ENCODE assay signal across 8 cellular contexts in the genomic region with DNA sequence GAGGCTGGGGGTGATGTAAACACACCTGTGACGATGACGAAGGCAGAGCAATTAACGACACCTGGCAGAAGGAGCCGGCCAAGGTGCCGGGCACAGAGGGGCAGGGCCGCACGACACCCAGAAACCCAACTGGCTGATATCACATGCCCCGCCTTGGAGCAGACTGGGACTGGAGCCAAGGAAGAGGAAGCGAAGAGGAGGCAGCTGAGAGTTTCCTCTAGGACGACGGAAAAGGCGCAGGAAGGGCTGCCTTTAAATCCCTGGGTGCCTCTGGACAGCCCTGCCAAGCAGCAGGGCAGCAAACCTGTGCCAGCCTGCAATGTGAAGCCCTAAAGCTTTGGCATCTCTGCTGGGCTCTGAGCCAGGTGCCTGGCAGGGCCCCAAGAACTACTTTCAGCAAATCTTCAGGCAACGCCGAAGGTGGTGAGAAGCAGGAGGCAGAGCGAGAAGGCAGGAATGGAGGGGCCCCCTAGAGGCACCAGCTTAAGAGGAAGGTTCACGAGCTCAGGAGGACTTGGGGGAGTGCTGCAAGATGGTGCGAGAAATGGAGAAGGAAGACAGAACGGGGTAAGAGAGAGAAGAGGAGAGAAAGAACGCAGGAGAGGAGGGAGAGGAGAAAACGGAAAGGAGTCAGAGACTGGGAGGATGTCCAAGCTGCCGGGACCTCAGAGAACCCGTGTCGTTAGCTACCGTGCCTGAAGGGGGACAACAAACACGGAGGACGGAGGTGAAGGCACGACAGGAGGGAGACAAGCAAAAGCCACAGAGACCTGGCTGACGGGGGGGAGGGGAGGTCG. TPM values are rescaled to one million over a fixed set of nuclear protein-coding genes. Genes with fewer than 3 reads are reported as not detected.
DNase-seq lines count a peak whose midpoint lies in the region; ATAC-seq, FAIRE-seq and TF ChIP-seq lines count a peak whose summit lies in the region.

No MANE protein-coding gene starts in this region.

- peaks cover 31% of the 10 kb centered on the region for H3K36me3 Mint-ChIP-seq in astrocyte (ENCODE audit: low read depth, unreplicated experiment)

- peaks cover 25% of the 10 kb centered on the region for H3K27me3 Mint-ChIP-seq in astrocyte (ENCODE audit: low read depth, unreplicated experiment)

- TF ChIP-seq RAD21 in A549 (conservative IDR thresholded peaks at IDR 0.05 in 1 of 2, IDR thresholded peaks at IDR 0.05 in 1 of 2), result 0 out of 5 replicates have a peak, but pooled peaks of 1 of the 2 experiments have one; percentile 5
- TF ChIP-seq RAD21 in IMR-90 (IDR thresholded peaks at IDR 0.05; ENCODE audit: low read length), result no peak

- no peak overlapping the region for H2BK20ac ChIP-seq in IMR-90 (ENCODE audit: low read depth, low read length)

- H3K4me3 ChIP-seq in A549, result no peak overlapping the region
- no peak overlapping the region for H3K4me3 ChIP-seq in IMR-90 (ENCODE audit: insufficient read depth, low read depth, low read length)
- peak overlapping the region; percentile 40; the same call in 1 of the 2 replicates for H3K4me3 ChIP-seq in PC-9
- peak overlapping the region; percentile 31 for H3K4me3 ChIP-seq in astrocyte (ENCODE audit: insufficient read depth, low read depth, low read length)
- peak overlapping the region; percentile 61 for H3K4me3 ChIP-seq in left ventricle myocardium inferior
- H3K4me3 ChIP-seq in retinal pigment epithelial cell (ENCODE audit: low read length), result peak overlapping the region; percentile 32

- H2AK5ac ChIP-seq in IMR-90 (ENCODE audit: low read depth, low read length), result peak overlapping the region; percentile 33; the same call in 1 of the 2 replicates

- no peak overlapping the region for H4K91ac ChIP-seq in IMR-90 (ENCODE audit: insufficient read depth, low read depth, low read length)

- intact Hi-C loops in IMR-90 (cut with micrococcal nuclease), result no loop called here
- intact Hi-C loops in PC-9 (cut with micrococcal nuclease; ENCODE audit: unreplicated experiment), result loop anchor here (5.0 to 10.0 kb wide), 3 partner anchors 32 to 745 kb away; a partner anchor contains a TSS
- intact Hi-C loops in left ventricle myocardium inferior (cut with micrococcal nuclease), result loop anchor here (5.0 kb wide), 1 partner anchor 42 kb away; no protein-coding TSS in a partner anchor

- POLR2A ChIA-PET in A549 (lab: Yijun Ruan, JAX) (interaction anchor here (1.2 kb wide), 3 partner anchors 44 to 119 kb away, joined by 5 to 8 read pairs (median 6); no protein-coding TSS in a partner anchor), IMR-90 (lab: Charles Lee; ENCODE audit: unreplicated experiment) (no interaction called here), PC-9 (lab: Charles Lee; ENCODE audit: unreplicated experiment) (interaction anchor here (0.5 to 1.1 kb wide), 8 partner anchors 34 to 96 kb away, joined by 3 to 10 read pairs (median 3); a partner anchor contains a TSS)

- peak overlapping the region in 1 of 2 experiments; percentile 10; a peak in 1 of 4 replicates for H4K8ac ChIP-seq in IMR-90 (ENCODE audit: low read depth in 2 of 2, low read length in 2 of 2)

- no peak for TF ChIP-seq EP300 in A549 (IDR thresholded peaks at IDR 0.05)

- H3K9me1 ChIP-seq in IMR-90 (ENCODE audit: insufficient read depth, low read length), result peaks cover 7% of the 10 kb centered on the region; the same call in 1 of the 2 replicates

- H3K4me1 ChIP-seq in A549 (peaks cover 42% of the 10 kb centered on the region), IMR-90 (ENCODE audit: control insufficient read depth, insufficient read depth, low read length) (peaks cover 12% of the 10 kb centered on the region), PC-9 (replicated peaks; ENCODE audit: insufficient read depth) (peaks cover 51% of the 10 kb centered on the region), astrocyte (ENCODE audit: insufficient read depth, low read length) (peaks cover 25% of the 10 kb centered on the region), left ventricle myocardium inferior (peaks cover 82% of the 10 kb centered on the region)

- BruUV-seq in IMR-90 (replicated peaks; lab: Mats Ljungman, UMichigan) (no TSS peak), PC-9 (replicated peaks; lab: Mats Ljungman, UMichigan) (no TSS peak)

- H3K4me1 Mint-ChIP-seq in astrocyte (ENCODE audit: low read depth, unreplicated experiment), result peaks cover 7% of the 10 kb centered on the region

- H3K36me3 ChIP-seq in IMR-90 (ENCODE audit: control insufficient read depth, insufficient read depth, low read length) (peaks cover 76% of the 10 kb centered on the region), PC-9 (ENCODE audit: low read depth) (no peaks in the 10 kb centered on the region), astrocyte (ENCODE audit: insufficient read depth, low read length) (peaks cover 5% of the 10 kb centered on the region), left ventricle myocardium inferior (no peaks in the 10 kb centered on the region)

- peaks cover 23% of the 10 kb centered on the region for H3F3A ChIP-seq in PC-9 (ENCODE audit: insufficient read depth, low read depth)

- no peak overlapping the region for H3K14ac ChIP-seq in IMR-90 (replicated peaks; ENCODE audit: low read depth, low read length)

- H4K5ac ChIP-seq in IMR-90 (ENCODE audit: low read depth, low read length), result no peak overlapping the region

- H3K79me1 ChIP-seq in IMR-90 (ENCODE audit: low read depth in 1 of 2, low read length in 2 of 2), result peaks cover 0 to 3% of the 10 kb centered on the region in 2 experiments; a peak in 1 of 4 replicates

- WGBS in A549 (ENCODE audit: missing lambda C conversion rate), result 41% methylated on average over 27 of the region's 29 CpGs
- WGBS in IMR-90 (ENCODE audit: extremely low coverage in 2 of 2, insufficient read length in 1 of 2), 2 experiments, result 53% methylated on average over 25 of the region's 29 CpGs; no CpG with 5 or more reads in 1 of the 2 experiments

- H2AK9ac ChIP-seq in IMR-90 (replicated peaks; ENCODE audit: low read depth, low read length, poor library complexity), result peak overlapping the region; percentile 75

- no peak overlapping the region; the same call in 1 of the 2 replicates for H2BK120ac ChIP-seq in IMR-90 (ENCODE audit: low read depth, low read length)

- H3K56ac ChIP-seq in IMR-90 (ENCODE audit: extremely low read depth, insufficient read depth, low read length), result no peak overlapping the region

- TF ChIP-seq CTCF in A549 (IDR thresholded peaks at IDR 0.05) (no peak; the same call in 2 of the 3 replicates), IMR-90 (conservative IDR thresholded peaks at IDR 0.05; ENCODE audit: low read depth, low read length) (no peak), PC-9 (conservative IDR thresholded peaks at IDR 0.05) (peak; percentile 58; the same call in 1 of the 2 replicates), astrocyte (IDR thresholded peaks at IDR 0.05; ENCODE audit: insufficient read depth, low read depth, low read length) (peak; percentile 22), left ventricle myocardium inferior (IDR thresholded peaks at IDR 0.05; ENCODE audit: borderline replicate concordance) (peak; percentile 35), retinal pigment epithelial cell (conservative IDR thresholded peaks at IDR 0.05; ENCODE audit: low read depth, low read length) (peak; percentile 57)

- no peak overlapping the region for H3K18ac ChIP-seq in IMR-90 (ENCODE audit: low read depth, low read length)

- dilution Hi-C loops in IMR-90 (cut with HindIII; ENCODE audit: low sequenced_read_pairs, unreplicated experiment), result no loop called here

- H3K27me3 ChIP-seq in IMR-90 (ENCODE audit: control insufficient read depth, insufficient read depth, low read length) (no peaks in the 10 kb centered on the region), PC-9 (ENCODE audit: insufficient read depth, low read depth) (no peaks in the 10 kb centered on the region), astrocyte (ENCODE audit: insufficient read depth, low read length) (no peaks in the 10 kb centered on the region), left ventricle myocardium inferior (ENCODE audit: low read depth) (no peaks in the 10 kb centered on the region)

- no peak overlapping the region for H3K23ac ChIP-seq in IMR-90 (ENCODE audit: low read depth, low read length)

- ATAC-seq in A549, result peak; percentile 20 to 58; a peak in 3 of 6 replicates
- no peak for ATAC-seq in IMR-90 (ENCODE audit: low read depth)
- ATAC-seq in GM19328 (IDR thresholded peaks at IDR 0.05; ENCODE audit: unreplicated experiment), result no peak

- peak; percentile 22 to 40 for DNase-seq in A549 (ENCODE audit: low read depth in 1 of 2, low spot score in 1 of 2)
- DNase-seq in IMR-90, result peak; percentile 20
- DNase-seq in PC-9, result peak; percentile 88 to 96
- DNase-seq in astrocyte (ENCODE audit: low read depth), result peak; percentile 49
- peak; percentile 83 for DNase-seq in left ventricle myocardium inferior
- peak; percentile 68 for DNase-seq in retinal pigment epithelial cell (ENCODE audit: low read depth)
- DNase-seq in activated CD4-positive, CD25-positive, alpha-beta regulatory T cell treated with anti-CD3 and anti-CD28 coated beads, Interleukin-2, amount 50 U/mL, for 72 hours, result no peak

- H3K4me3 Mint-ChIP-seq in astrocyte (ENCODE audit: unreplicated experiment), result no peak overlapping the region

- CTCF ChIA-PET in A549 (lab: Yijun Ruan, JAX) (interaction anchor here (0.6 to 2.8 kb wide), 12 partner anchors 9 to 109 kb away, joined by 3 to 17 read pairs (median 4); no protein-coding TSS in a partner anchor), IMR-90 (lab: Yijun Ruan, JAX) (interaction anchor here (0.8 kb wide), 1 partner anchor 119 kb away, joined by 3 read pairs; no protein-coding TSS in a partner anchor), PC-9 (lab: Charles Lee) (interaction anchor here (0.6 to 1.2 kb wide), 6 partner anchors 25 to 94 kb away, joined by 3 to 8 read pairs (median 4); a partner anchor contains a TSS)

- H3K9me2 ChIP-seq in PC-9 (ENCODE audit: insufficient read depth), result no peaks in the 10 kb centered on the region

- H3K79me2 ChIP-seq in PC-9 (ENCODE audit: low read depth) (no peaks in the 10 kb centered on the region), astrocyte (ENCODE audit: insufficient read depth, low read length) (no peaks in the 10 kb centered on the region)

- H3K9ac ChIP-seq in IMR-90 (ENCODE audit: low read depth, low read length) (no peak overlapping the region), astrocyte (ENCODE audit: low read length) (peak overlapping the region; percentile 41)

- H4K20me1 ChIP-seq in IMR-90 (ENCODE audit: insufficient read depth, low read length) (no peaks in the 10 kb centered on the region), PC-9 (ENCODE audit: insufficient read depth) (no peaks in the 10 kb centered on the region), astrocyte (ENCODE audit: insufficient read depth, low read length) (peaks cover 3% of the 10 kb centered on the region)

- no peak for FAIRE-seq in A549 (lab: Jason Lieb, UNC)
- no peak for FAIRE-seq in astrocyte (lab: Jason Lieb, UNC)

- H2BK15ac ChIP-seq in IMR-90 (ENCODE audit: low read depth, low read length), result no peak overlapping the region

- no peak overlapping the region; the same call in 1 of the 2 replicates for H3K4ac ChIP-seq in IMR-90 (ENCODE audit: low read depth, low read length)

- H2BK5ac ChIP-seq in IMR-90 (ENCODE audit: low read depth, low read length, poor library complexity, severe bottlenecking), result no peak overlapping the region

- no peaks in the 10 kb centered on the region for H3K9me3 ChIP-seq in A549
- no peaks in the 10 kb centered on the region for H3K9me3 ChIP-seq in IMR-90 (ENCODE audit: control insufficient read depth, insufficient read depth, low read length)
- H3K9me3 ChIP-seq in PC-9 (ENCODE audit: insufficient read depth, low read depth), result no peaks in the 10 kb centered on the region
- no peaks in the 10 kb centered on the region for H3K9me3 ChIP-seq in astrocyte (ENCODE audit: insufficient read depth, low read depth, low read length)
- H3K9me3 ChIP-seq in left ventricle myocardium inferior (replicated peaks), result no peaks in the 10 kb centered on the region

- peak overlapping the region; percentile 53 for H3K4me2 ChIP-seq in A549
- H3K4me2 ChIP-seq in IMR-90 (ENCODE audit: low read depth, low read length), result no peak overlapping the region
- peak overlapping the region; percentile 73 for H3K4me2 ChIP-seq in PC-9
- H3K4me2 ChIP-seq in astrocyte (ENCODE audit: low read length), result peak overlapping the region; percentile 86

- no peaks in the 10 kb centered on the region for H3K9me3 Mint-ChIP-seq in astrocyte (ENCODE audit: unreplicated experiment)

- peak overlapping the region; percentile 28 to 91 for H3K27ac ChIP-seq in A549
- H3K27ac ChIP-seq in IMR-90 (ENCODE audit: insufficient read depth, low read length), result no peak overlapping the region
- H3K27ac ChIP-seq in PC-9, result peak overlapping the region; percentile 46
- H3K27ac ChIP-seq in astrocyte (ENCODE audit: low read depth, low read length), result no peak overlapping the region
- H3K27ac ChIP-seq in left ventricle myocardium inferior (replicated peaks), result peak overlapping the region; percentile 81

- H3K27ac Mint-ChIP-seq in astrocyte (ENCODE audit: unreplicated experiment), result no peak overlapping the region

- TF ChIP-seq POLR2A in A549 (IDR thresholded peaks at IDR 0.05; ENCODE audit: low read length) (no peak), IMR-90 (IDR thresholded peaks at IDR 0.05; ENCODE audit: low read depth, low read length) (no peak)

- in situ Hi-C loops in IMR-90 (cut with MboI; ENCODE audit: low sequenced_read_pairs), result loop anchor here (10.0 kb wide), 1 partner anchor 75 kb away; no protein-coding TSS in a partner anchor

- H2AFZ ChIP-seq in IMR-90 (replicated peaks; ENCODE audit: low read length, poor library complexity), result peak overlapping the region; percentile 52
- H2AFZ ChIP-seq in PC-9, result peak overlapping the region; percentile 50
- H2AFZ ChIP-seq in astrocyte (ENCODE audit: low read depth, low read length), result peak overlapping the region; percentile 55

RNA-seq across cellular contexts. Expression of a gene that starts 25.3 kb away (rescaled TPM):
- polyA plus RNA-seq in A549 (2011; rRNA removed), result 47.6 and 62.9 TPM in 2 replicates
- 50.9 and 68.0 TPM in 2 replicates for polyA plus RNA-seq in A549 (2012; cell fraction: cytosol; rRNA removed)
- 62.3 and 63.1 TPM in 2 replicates for polyA plus RNA-seq in A549 (2012; cell fraction: nucleus; rRNA removed)
- 37.3 to 38.5 TPM (median 38.3 TPM) in 3 replicates for polyA plus RNA-seq in A549 (2017; fragmentation: RNase III; extraction: RNeasy Plus Mini Kit Qiagen cat#74134 plus additional on column Dnase treatment)
- polyA minus RNA-seq in A549 (2011; rRNA and poly(A)+ RNA removed), result 78.5 and 82.1 TPM in 2 replicates
- total RNA-seq in IMR-90 (2012; rRNA removed), result 90.0 and 104 TPM in 2 replicates
- polyA plus RNA-seq in IMR-90 (2012; rRNA removed), result 84.2 TPM in 2 replicates
- polyA plus RNA-seq in IMR-90 (2012; cell fraction: cytosol; rRNA removed), result 60.3 and 78.3 TPM in 2 replicates
- polyA plus RNA-seq in IMR-90 (2012; cell fraction: nucleus; rRNA removed; ENCODE audit: low replicate concordance), result 41.2 and 50.2 TPM in 2 replicates
- total RNA-seq in PC-9 (2021), result 40.3 and 44.5 TPM in 2 replicates
- 56.3 and 57.9 TPM in 2 replicates for total RNA-seq in astrocyte
- 36.4 TPM for total RNA-seq in left ventricle myocardium inferior

RNA-seq across cellular contexts. Expression of a gene that starts 33.8 kb away (rescaled TPM):
- polyA plus RNA-seq in A549 (2011; rRNA removed) (1.4 and 1.5 TPM in 2 replicates), A549 (2017; fragmentation: RNase III; extraction: RNeasy Plus Mini Kit Qiagen cat#74134 plus additional on column Dnase treatment) (8.1 to 11.1 TPM (median 10.4 TPM) in 3 replicates), IMR-90 (2012; rRNA removed) (62.8 and 65.2 TPM in 2 replicates)
- polyA plus RNA-seq in A549 (2012; cell fraction: cytosol; rRNA removed), result 2.4 and 3.5 TPM in 2 replicates
- polyA plus RNA-seq in A549 (2012; cell fraction: nucleus; rRNA removed), result 15.3 and 19.1 TPM in 2 replicates
- 0.95 and 1.4 TPM in 2 replicates for polyA minus RNA-seq in A549 (2011; rRNA and poly(A)+ RNA removed)
- total RNA-seq in IMR-90 (2012; rRNA removed) (28.6 and 34.2 TPM in 2 replicates), PC-9 (2021) (3.6 and 4.8 TPM in 2 replicates), astrocyte (42.9 and 56.5 TPM in 2 replicates), left ventricle myocardium inferior (18.3 TPM)
- 30.1 and 39.5 TPM in 2 replicates for polyA plus RNA-seq in IMR-90 (2012; cell fraction: cytosol; rRNA removed)
- polyA plus RNA-seq in IMR-90 (2012; cell fraction: nucleus; rRNA removed; ENCODE audit: low replicate concordance), result 228 and 260 TPM in 2 replicates

RNA-seq across cellular contexts. Expression of a gene that starts 52.5 kb away (rescaled TPM):
- not detected in 2 replicates for polyA plus RNA-seq in A549 (2011; rRNA removed)
- not detected in 2 replicates for polyA plus RNA-seq in A549 (2012; cell fraction: cytosol; rRNA removed)
- 0.04 and 0.07 TPM in 2 replicates for polyA plus RNA-seq in A549 (2012; cell fraction: nucleus; rRNA removed)
- not detected in 3 replicates for polyA plus RNA-seq in A549 (2017; fragmentation: RNase III; extraction: RNeasy Plus Mini Kit Qiagen cat#74134 plus additional on column Dnase treatment)
- not detected in 2 replicates for polyA minus RNA-seq in A549 (2011; rRNA and poly(A)+ RNA removed)
- not detected in 2 replicates for total RNA-seq in IMR-90 (2012; rRNA removed)
- not detected in 2 replicates for polyA plus RNA-seq in IMR-90 (2012; rRNA removed)
- polyA plus RNA-seq in IMR-90 (2012; cell fraction: cytosol; rRNA removed), result not detected in 2 replicates
- 0.09 and 0.12 TPM in 2 replicates for polyA plus RNA-seq in IMR-90 (2012; cell fraction: nucleus; rRNA removed; ENCODE audit: low replicate concordance)
- total RNA-seq in PC-9 (2021), result not detected in 2 replicates
- total RNA-seq in astrocyte, result not detected in 2 replicates
- 0.44 TPM for total RNA-seq in left ventricle myocardium inferior

Comparison
In these comparisons a context has a peak if more than half of its experiments do, and no peak if none do; other contexts are left out.
1. ATAC-seq: peak in A549 (2 of 2); none in IMR-90 (single experiment) and GM19328 (single experiment).
2. H3K27ac ChIP-seq: peak in A549 (2 of 2), PC-9 (single experiment) and left ventricle myocardium inferior (single experiment); none in IMR-90 (single experiment) and astrocyte (single experiment).
3. H3K4me3 ChIP-seq: peak in PC-9 (single experiment), astrocyte (single experiment), left ventricle myocardium inferior (single experiment) and retinal pigment epithelial cell (single experiment); none in A549 (single experiment) and IMR-90 (single experiment).
4. CTCF ChIP-seq: peak in PC-9 (single experiment), astrocyte (single experiment), left ventricle myocardium inferior (single experiment) and retinal pigment epithelial cell (single experiment); none in A549 (single experiment) and IMR-90 (single experiment).
5. Peak in every context shown above with its lines, with median percentiles within 50 percentile points of each other: H2AFZ ChIP-seq.